8 cellular contexts compared by ENCODE assay signal in genomic region chr22:50271519-50271970, GRCh38. TPM values are rescaled to one million over a fixed set of nuclear protein-coding genes. Genes with fewer than 3 reads are reported as not detected.
A peak's percentile ranks its signal among the peaks of the same experiment; 100 is the strongest.
DNase-seq lines count a peak whose midpoint lies in the region; ATAC-seq and TF ChIP-seq lines count a peak whose summit lies in the region.

No MANE protein-coding gene starts in this region.

- H3K36me3 ChIP-seq in naive thymus-derived CD4-positive, alpha-beta T cell (ENCODE audit: control insufficient read depth in 2 of 3, insufficient read depth in 3 of 3, low read length in 3 of 3) = no peaks in the 10 kb centered on the region
- peaks cover 3% of the 10 kb centered on the region for H3K36me3 ChIP-seq in urinary bladder (ENCODE audit: insufficient read depth)

- POLR2A ChIA-PET in activated CD8-positive, alpha-beta T cell treated with anti-CD3 and anti-CD28 coated beads for 36 hours (lab: Charles Lee) = interaction anchor here (1.2 to 2.8 kb wide), 2 partner anchors 20 to 27 kb away, joined by 4 to 13 read pairs; partner anchors contain the start of genes HDAC10 and TUBGCP6
- POLR2A ChIA-PET in naive thymus-derived CD4-positive, alpha-beta T cell (lab: Charles Lee) = interaction anchor here (0.7 to 2.5 kb wide), 4 partner anchors 27 to 350 kb away, joined by 3 to 8 read pairs (median 3); partner anchors contain the start of gene SCO2

- H3K4me3 Mint-ChIP-seq in activated CD8-positive, alpha-beta T cell treated with anti-CD3 and anti-CD28 coated beads for 36 hours = no peak overlapping the region
- peak overlapping the region in 5 of 10 donors; percentile 70 to 82 (median 74) for H3K4me3 Mint-ChIP-seq in naive thymus-derived CD4-positive, alpha-beta T cell

- no peaks in the 10 kb centered on the region for H3K36me3 Mint-ChIP-seq in activated CD8-positive, alpha-beta T cell treated with anti-CD3 and anti-CD28 coated beads for 36 hours (ENCODE audit: low read depth)
- peaks cover 0 to 1% (median 0%) of the 10 kb centered on the region in 5 donors for H3K36me3 Mint-ChIP-seq in naive thymus-derived CD4-positive, alpha-beta T cell

- no peak for TF ChIP-seq CTCF in activated CD8-positive, alpha-beta T cell treated with anti-CD3 and anti-CD28 coated beads for 36 hours (IDR thresholded peaks at IDR 0.05)
- no peak for TF ChIP-seq CTCF in epithelial cell of esophagus (IDR thresholded peaks at IDR 0.05; ENCODE audit: insufficient read depth, low read depth, low read length, missing control alignments)

- intact Hi-C loops in activated CD8-positive, alpha-beta T cell treated with anti-CD3 and anti-CD28 coated beads for 36 hours (cut with micrococcal nuclease) = loop anchor here (5.0 kb wide), 1 partner anchor 71 kb away; the partner anchor contains the start of gene PPP6R2
- intact Hi-C loops in naive thymus-derived CD4-positive, alpha-beta T cell (cut with micrococcal nuclease) = loop anchor here (1.0 to 10.0 kb wide), 9 partner anchors 36 to 349 kb away; partner anchors contain the start of genes NCAPH2 (in 2 of the 2), CHKB (in 1 of the 2), DENND6B (in 1 of the 2) and LMF2 (in 1 of the 2)

- peaks cover 3 to 18% of the 10 kb centered on the region in 2 donors for H3K4me1 ChIP-seq in naive thymus-derived CD4-positive, alpha-beta T cell (ENCODE audit: control insufficient read depth in 2 of 2, insufficient read depth in 2 of 2, low read length in 2 of 2)
- no peaks in the 10 kb centered on the region for H3K4me1 ChIP-seq in urinary bladder (ENCODE audit: insufficient read depth)

- no peaks in the 10 kb centered on the region for H3K9me3 Mint-ChIP-seq in activated CD8-positive, alpha-beta T cell treated with anti-CD3 and anti-CD28 coated beads for 36 hours
- H3K9me3 Mint-ChIP-seq in naive thymus-derived CD4-positive, alpha-beta T cell = no peaks in the 10 kb centered on the region

- H3K4me1 Mint-ChIP-seq in activated CD8-positive, alpha-beta T cell treated with anti-CD3 and anti-CD28 coated beads for 36 hours (ENCODE audit: low read depth) = peaks cover 8% of the 10 kb centered on the region
- H3K4me1 Mint-ChIP-seq in naive thymus-derived CD4-positive, alpha-beta T cell = peaks cover 5 to 21% (median 13%) of the 10 kb centered on the region in 7 donors

- no peaks in the 10 kb centered on the region for H3K9me3 ChIP-seq in naive thymus-derived CD4-positive, alpha-beta T cell (ENCODE audit: control insufficient read depth in 2 of 3, low read length in 3 of 3)

- H3K27ac Mint-ChIP-seq in activated CD8-positive, alpha-beta T cell treated with anti-CD3 and anti-CD28 coated beads for 36 hours = no peak overlapping the region
- H3K27ac Mint-ChIP-seq in naive thymus-derived CD4-positive, alpha-beta T cell = no peak overlapping the region

- ATAC-seq in activated CD8-positive, alpha-beta T cell treated with anti-CD3 and anti-CD28 coated beads for 36 hours = peak; percentile 20
- ATAC-seq in naive thymus-derived CD4-positive, alpha-beta T cell = peak; percentile 23

- 1% methylated on average over 45 of the region's 45 CpGs for WGBS in urinary bladder

- H3K27me3 ChIP-seq in naive thymus-derived CD4-positive, alpha-beta T cell (ENCODE audit: control insufficient read depth in 2 of 2, insufficient read depth in 2 of 2, low read length in 2 of 2) = no peaks in the 10 kb centered on the region

- CTCF ChIA-PET in activated CD8-positive, alpha-beta T cell treated with anti-CD3 and anti-CD28 coated beads for 36 hours (lab: Charles Lee) = interaction anchor here (0.5 to 6.1 kb wide), 5 partner anchors 12 to 219 kb away, joined by 3 to 44 read pairs (median 12); partner anchors contain the start of genes DENND6B and HDAC10
- CTCF ChIA-PET in naive thymus-derived CD4-positive, alpha-beta T cell (lab: Charles Lee) = interaction anchor here (0.7 to 1.5 kb wide), 2 partner anchors 350 to 513 kb away, joined by 3 to 4 read pairs; no protein-coding TSS in a partner anchor

- H3K27ac ChIP-seq in naive thymus-derived CD4-positive, alpha-beta T cell (ENCODE audit: low read depth, low read length) = no peak overlapping the region
- H3K27ac ChIP-seq in urinary bladder (ENCODE audit: low read depth) = no peak overlapping the region

- peak overlapping the region; percentile 45 for H3K4me3 ChIP-seq in epithelial cell of esophagus (ENCODE audit: low read length)
- peak overlapping the region; percentile 68 for H3K4me3 ChIP-seq in naive thymus-derived CD4-positive, alpha-beta T cell (ENCODE audit: low read length)
- H3K4me3 ChIP-seq in urinary bladder (ENCODE audit: low read depth, low read length) = peak overlapping the region; percentile 15

- peaks cover 10% of the 10 kb centered on the region for H3K27me3 Mint-ChIP-seq in activated CD8-positive, alpha-beta T cell treated with anti-CD3 and anti-CD28 coated beads for 36 hours
- H3K27me3 Mint-ChIP-seq in naive thymus-derived CD4-positive, alpha-beta T cell = peaks cover 0 to 16% (median 0%) of the 10 kb centered on the region in 5 donors

- DNase-seq in NOMO-1 (lab: John Stamatoyannopoulos, UW; ENCODE audit: unreplicated experiment in 2 of 2) (peak; percentile 35 to 53), NOMO-1 treated with dmso at 0.1 percent for 144 hours (lab: John Stamatoyannopoulos, UW; ENCODE audit: unreplicated experiment) (no peak), NCI-H2196 (lab: John Stamatoyannopoulos, UW; ENCODE audit: unreplicated experiment) (peak; percentile 71), epithelial cell of esophagus (ENCODE audit: low read depth) (peak; percentile 73), T1000 (lab: John Stamatoyannopoulos, UW) (no peak)
- peak; percentile 65 for DNase-seq in activated CD8-positive, alpha-beta T cell treated with anti-CD3 and anti-CD28 coated beads for 36 hours
- peak in 2 of 9 donors; percentile 31 to 75 for DNase-seq in naive thymus-derived CD4-positive, alpha-beta T cell

RNA-seq across cellular contexts. Expression of gene MAPK11, which starts 1.4 kb away (rescaled TPM):
- total RNA-seq in activated CD8-positive, alpha-beta T cell treated with anti-CD3 and anti-CD28 coated beads for 36 hours = 1 to 10 TPM; 5.9 to 6.2 TPM
- 10 to 100 TPM in 1 of 5 experiments, 1 to 10 TPM in 4; 1.3 to 22.9 (median 4.5) TPM for total RNA-seq in naive thymus-derived CD4-positive, alpha-beta T cell
- under 1 TPM; 0.13 to 0.19 TPM for polyA plus RNA-seq in naive thymus-derived CD4-positive, alpha-beta T cell
- total RNA-seq in urinary bladder = 4.1 TPM
- 13.6 TPM for polyA plus RNA-seq in urinary bladder

RNA-seq across cellular contexts. Expression of gene MAPK12, which starts 10.1 kb away (rescaled TPM):
- 1 to 10 TPM; 7.9 to 9.2 TPM for total RNA-seq in activated CD8-positive, alpha-beta T cell treated with anti-CD3 and anti-CD28 coated beads for 36 hours
- 1 to 10 TPM; 1.7 to 6.2 (median 2.3) TPM for total RNA-seq in naive thymus-derived CD4-positive, alpha-beta T cell
- under 1 TPM in 1 of 2 donors, not detected in 1; 0.07 TPM for polyA plus RNA-seq in naive thymus-derived CD4-positive, alpha-beta T cell
- total RNA-seq in urinary bladder = 9.3 TPM
- polyA plus RNA-seq in urinary bladder = 21.3 TPM

RNA-seq across cellular contexts. Expression of gene HDAC10, which starts 20.5 kb away (rescaled TPM):
- total RNA-seq in activated CD8-positive, alpha-beta T cell treated with anti-CD3 and anti-CD28 coated beads for 36 hours = 10 to 100 TPM; 43.0 to 44.3 TPM
- 100 to 1,000 TPM in 3 of 5 experiments, 10 to 100 TPM in 2; 95.9 to 139 (median 105) TPM for total RNA-seq in naive thymus-derived CD4-positive, alpha-beta T cell
- polyA plus RNA-seq in naive thymus-derived CD4-positive, alpha-beta T cell = 1 to 10 TPM; 7.1 to 9.8 TPM
- 20.0 TPM for total RNA-seq in urinary bladder
- polyA plus RNA-seq in urinary bladder = 32.4 TPM

RNA-seq across cellular contexts. Expression of gene TUBGCP6, which starts 26.7 kb away (rescaled TPM):
- total RNA-seq in activated CD8-positive, alpha-beta T cell treated with anti-CD3 and anti-CD28 coated beads for 36 hours = 10 to 100 TPM; 44.8 to 47.2 TPM
- total RNA-seq in naive thymus-derived CD4-positive, alpha-beta T cell = 100 to 1,000 TPM in 4 of 5 experiments, 10 to 100 TPM in 1; 67.8 to 146 (median 134) TPM
- polyA plus RNA-seq in naive thymus-derived CD4-positive, alpha-beta T cell = 10 to 100 TPM; 15.2 to 28.4 TPM
- total RNA-seq in urinary bladder = 23.1 TPM
- 31.5 TPM for polyA plus RNA-seq in urinary bladder

RNA-seq across cellular contexts. Expression of gene PLXNB2, which starts 35.9 kb away (rescaled TPM):
- 10 to 100 TPM; 22.1 to 26.4 TPM for total RNA-seq in activated CD8-positive, alpha-beta T cell treated with anti-CD3 and anti-CD28 coated beads for 36 hours
- total RNA-seq in naive thymus-derived CD4-positive, alpha-beta T cell = 100 to 1,000 TPM in 1 of 5 experiments, 10 to 100 TPM in 2, 1 to 10 TPM in 2; 2.9 to 138 (median 12.6) TPM
- polyA plus RNA-seq in naive thymus-derived CD4-positive, alpha-beta T cell = under 1 TPM; 0.05 to 0.32 TPM
- 61.7 TPM for total RNA-seq in urinary bladder
- polyA plus RNA-seq in urinary bladder = 106 TPM

Comparison
In these comparisons a context has a peak if more than half of its experiments do, and no peak if none do; other contexts are left out.
1. DNase-seq: peak in NOMO-1 (2 of 2), NCI-H2196 (single experiment), activated CD8-positive, alpha-beta T cell treated with anti-CD3 and anti-CD28 coated beads for 36 hours (single experiment) and epithelial cell of esophagus (single experiment); none in NOMO-1 treated with dmso at 0.1 percent for 144 hours (single experiment) and T1000 (single experiment).
2. H3K4me3 ChIP-seq: peak in every context shown above with its lines; median percentile 68 in naive thymus-derived CD4-positive, alpha-beta T cell; 45 in epithelial cell of esophagus; 15 in urinary bladder.